ENCODE assay signal across 10 cellular contexts in the genomic region with DNA sequence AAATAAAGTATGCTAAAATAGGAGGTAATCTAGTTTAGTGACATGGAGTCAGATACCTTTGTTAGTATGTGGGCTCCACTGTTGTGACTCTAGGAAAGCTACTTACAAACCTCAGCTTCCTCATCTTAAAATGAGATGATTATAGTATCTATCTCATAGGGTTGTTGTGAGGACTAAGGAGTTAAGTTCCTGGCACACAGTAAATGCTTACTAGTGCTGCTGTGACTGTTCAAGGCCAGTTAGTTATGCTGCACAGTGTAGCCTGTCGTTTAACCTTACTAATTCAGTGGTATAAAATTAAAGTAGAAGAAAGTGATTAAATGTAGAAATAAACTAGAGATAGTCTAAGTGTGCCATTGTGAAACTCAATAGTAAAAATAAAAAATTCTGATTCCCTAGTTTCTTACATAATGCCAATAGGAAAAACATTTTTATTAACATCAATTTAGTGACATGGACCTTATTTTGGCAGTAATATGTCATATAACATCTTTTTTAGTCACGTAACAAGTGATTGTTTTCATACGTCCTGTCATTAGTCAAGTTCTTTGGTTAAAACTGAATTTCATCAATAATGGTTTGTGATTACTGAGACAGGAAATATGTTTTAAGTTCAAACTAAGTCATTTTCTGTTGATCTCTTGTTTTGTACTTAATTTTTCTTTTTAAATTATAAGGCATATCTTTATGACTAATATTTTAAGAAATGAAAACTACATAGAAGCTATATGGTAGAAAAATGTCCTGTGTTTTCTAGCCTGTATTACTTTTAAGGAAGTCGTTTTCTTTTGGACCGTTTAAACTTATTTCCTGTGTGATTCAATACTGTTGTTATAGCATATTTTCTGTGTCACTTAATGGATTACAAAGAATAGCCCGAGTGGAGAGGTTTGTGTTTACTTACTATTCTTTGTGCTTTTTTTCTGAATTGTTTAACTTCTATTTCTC.
DNase-seq lines count a peak whose midpoint lies in the region; ATAC-seq, FAIRE-seq and TF ChIP-seq lines count a peak whose summit lies in the region.
"Had no signal": no experiment of that assay in that cellular context is flagged by ENCODE, and none has a peak within 500 bp of the region (broad histone marks: within the 10 kb centered on the region; RNA-seq: fewer than 3 reads in every experiment).

No MANE protein-coding gene starts in this region.

- no peak overlapping the region for H3K4me3 ChIP-seq in fibroblast of pulmonary artery (replicated peaks; ENCODE audit: low read depth, low read length)

- peaks cover 21% of the 10 kb centered on the region for H3K4me1 Mint-ChIP-seq in T-helper 1 cell treated with Interleukin-12 subunit alpha and Interleukin-12 subunit beta and Interleukin-4 antibody, amounts not matched to agents 30 μg/mL and 1 μg/mL, for 36 hours (ENCODE audit: low read depth)

- peaks cover 23% of the 10 kb centered on the region for H3K36me3 Mint-ChIP-seq in T-helper 1 cell treated with Interleukin-12 subunit alpha and Interleukin-12 subunit beta and Interleukin-4 antibody, amounts not matched to agents 30 μg/mL and 1 μg/mL, for 36 hours (ENCODE audit: low read depth)

- peak overlapping the region; percentile 41 for H3K4me3 Mint-ChIP-seq in T-helper 1 cell treated with Interleukin-12 subunit alpha and Interleukin-12 subunit beta and Interleukin-4 antibody, amounts not matched to agents 30 μg/mL and 1 μg/mL, for 36 hours

- TF ChIP-seq CTCF in fibroblast of pulmonary artery (IDR thresholded peaks at IDR 0.05; ENCODE audit: low read length, missing control alignments), result no peak

- no peaks in the 10 kb centered on the region for H3K9me3 Mint-ChIP-seq in T-helper 1 cell treated with Interleukin-12 subunit alpha and Interleukin-12 subunit beta and Interleukin-4 antibody, amounts not matched to agents 30 μg/mL and 1 μg/mL, for 36 hours

- peak; percentile 16 for DNase-seq in EH (ENCODE audit: low read depth)
- peak; percentile 22 for DNase-seq in fibroblast of pulmonary artery (ENCODE audit: low read depth)
- DNase-seq in effector CD8-positive, alpha-beta T cell (lab: John Stamatoyannopoulos, UW), result no peak
- DNase-seq in effector CD4-positive, alpha-beta T cell, result no peak
- DNase-seq: H7, NCI-H1694 had no signal

- peak overlapping the region; percentile 62 for H3K27ac Mint-ChIP-seq in T-helper 1 cell treated with Interleukin-12 subunit alpha and Interleukin-12 subunit beta and Interleukin-4 antibody, amounts not matched to agents 30 μg/mL and 1 μg/mL, for 36 hours

- peak; percentile 25 for FAIRE-seq in A204.1 (lab: Jason Lieb, UNC)

- no peaks in the 10 kb centered on the region for H3K27me3 Mint-ChIP-seq in T-helper 1 cell treated with Interleukin-12 subunit alpha and Interleukin-12 subunit beta and Interleukin-4 antibody, amounts not matched to agents 30 μg/mL and 1 μg/mL, for 36 hours (ENCODE audit: low read depth)

- ATAC-seq in GM19452 (IDR thresholded peaks at IDR 0.05; ENCODE audit: unreplicated experiment), result no peak
- ATAC-seq in GM21717 (IDR thresholded peaks at IDR 0.05; ENCODE audit: unreplicated experiment), result no peak

Comparison
In these comparisons a context has a peak if more than half of its experiments do, and no peak if none do; other contexts are left out.
1. DNase-seq: peak in EH (single experiment) and fibroblast of pulmonary artery (single experiment); none in effector CD8-positive, alpha-beta T cell (single experiment) and effector CD4-positive, alpha-beta T cell (single experiment).